In genomic region chr12:66751432-66752113, GRCh38 we compare ENCODE assay signal across 1 cellular context.
TF ChIP-seq lines count a peak whose summit lies in the region.

No MANE protein-coding gene starts in this region.

TF ChIP-seq in HEK293, 187 proteins besides CTCF, POLR2A, EP300 and RAD21 (continued from another document and continues in another):
- TF ChIP-seq ZNF518A (tag by site-specific recombination; conservative IDR thresholded peaks at IDR 0.05; ENCODE audit: low read depth) (peak; percentile 45; the same call in 1 of the 2 replicates), GFI1B (tag by site-specific recombination; IDR thresholded peaks at IDR 0.05) (peak; percentile 46; the same call in 1 of the 2 replicates), ZNF175 (tag by site-specific recombination; IDR thresholded peaks at IDR 0.05) (no peak), ZNF335 (tag by site-specific recombination; conservative IDR thresholded peaks at IDR 0.05) (0 out of 2 replicates have a peak, but pooled peaks have one; percentile 24), ZNF629 (tag by site-specific recombination; IDR thresholded peaks at IDR 0.05) (peak; percentile 91), ZNF707 (tag by site-specific recombination; IDR thresholded peaks at IDR 0.05) (no peak), ZNF624 (tag by site-specific recombination; IDR thresholded peaks at IDR 0.05) (no peak), SP7 (tag by site-specific recombination; IDR thresholded peaks at IDR 0.05) (no peak), ZXDB (tag by site-specific recombination; IDR thresholded peaks at IDR 0.05) (peak; percentile 92), ZNF184 (tag by site-specific recombination; IDR thresholded peaks at IDR 0.05) (peak; percentile 38; the same call in 1 of the 2 replicates), SALL2 (tag by site-specific recombination; IDR thresholded peaks at IDR 0.05; ENCODE audit: borderline replicate concordance) (no peak), ZFP37 (tag by site-specific recombination; IDR thresholded peaks at IDR 0.05) (peak; percentile 67; the same call in 1 of the 2 replicates), ZNF747 (tag by site-specific recombination; IDR thresholded peaks at IDR 0.05) (no peak), ZFP3 (tag by site-specific recombination; IDR thresholded peaks at IDR 0.05; ENCODE audit: low read depth) (no peak), ZNF639 (tag by site-specific recombination; IDR thresholded peaks at IDR 0.05) (peak; percentile 90), ZNF558 (tag by site-specific recombination; IDR thresholded peaks at IDR 0.05) (0 out of 2 replicates have a peak, but pooled peaks have one; percentile 53), ZNF391 (tag by site-specific recombination; IDR thresholded peaks at IDR 0.05; ENCODE audit: borderline replicate concordance, low read depth) (no peak), ZNF580 (tag by site-specific recombination; IDR thresholded peaks at IDR 0.05) (peak; percentile 68), SP2 (tag by site-specific recombination; IDR thresholded peaks at IDR 0.05) (peak; percentile 21; the same call in 1 of the 2 replicates), ZNF223 (tag by site-specific recombination; IDR thresholded peaks at IDR 0.05) (no peak), ZNF777 (tag by site-specific recombination; IDR thresholded peaks at IDR 0.05; ENCODE audit: borderline replicate concordance) (no peak), ZNF843 (tag by site-specific recombination; IDR thresholded peaks at IDR 0.05) (peak; percentile 96), ZBTB21 (tag by site-specific recombination; IDR thresholded peaks at IDR 0.05) (no peak), ZNF16 (tag by site-specific recombination; IDR thresholded peaks at IDR 0.05; ENCODE audit: low read depth) (no peak), ZNF112 (tag by site-specific recombination; IDR thresholded peaks at IDR 0.05) (no peak), ZNF324 (tag by site-specific recombination; IDR thresholded peaks at IDR 0.05) (peak; percentile 83), ZSCAN4 (tag by site-specific recombination; IDR thresholded peaks at IDR 0.05) (peak; percentile 26; the same call in 1 of the 2 replicates), TCF7L2 (IDR thresholded peaks at IDR 0.05; ENCODE audit: borderline replicate concordance, low read depth, low read length) (peak; percentile 88), ZFP41 (tag by site-specific recombination; IDR thresholded peaks at IDR 0.05; ENCODE audit: borderline replicate concordance) (no peak), ZBTB17 (tag by site-specific recombination; IDR thresholded peaks at IDR 0.05) (peak; percentile 55), ZNF362 (tag by site-specific recombination; IDR thresholded peaks at IDR 0.05) (peak; percentile 74), ZNF621 (tag by site-specific recombination; IDR thresholded peaks at IDR 0.05) (no peak), MEIS1 (CRISPR knock-in tag; IDR thresholded peaks at IDR 0.05; ENCODE audit: borderline replicate concordance) (no peak), TRIM28 (IDR thresholded peaks at IDR 0.05; ENCODE audit: borderline replicate concordance, low read length) (peak; percentile 36; the same call in 1 of the 2 replicates), GLI2 (tag by site-specific recombination; IDR thresholded peaks at IDR 0.05; ENCODE audit: borderline replicate concordance, low read depth) (peak; percentile 91), HIC1 (tag by site-specific recombination; IDR thresholded peaks at IDR 0.05) (peak; percentile 65), ZNF768 (tag by site-specific recombination; IDR thresholded peaks at IDR 0.05) (no peak), SP3 (tag by site-specific recombination; IDR thresholded peaks at IDR 0.05) (no peak), MZF1 (tag by site-specific recombination; IDR thresholded peaks at IDR 0.05; ENCODE audit: borderline replicate concordance) (no peak), ZNF654 (tag by site-specific recombination; IDR thresholded peaks at IDR 0.05; ENCODE audit: low read depth) (0 out of 2 replicates have a peak, but pooled peaks have one; percentile 13), WT1 (tag by site-specific recombination; IDR thresholded peaks at IDR 0.05) (no peak; the same call in 1 of the 2 replicates), ZNF561 (tag by site-specific recombination; IDR thresholded peaks at IDR 0.05; ENCODE audit: borderline replicate concordance) (peak; percentile 50; the same call in 1 of the 2 replicates), KLF8 (tag by site-specific recombination; IDR thresholded peaks at IDR 0.05) (peak; percentile 77), ZNF394 (tag by site-specific recombination; IDR thresholded peaks at IDR 0.05; ENCODE audit: borderline replicate concordance) (0 out of 2 replicates have a peak, but pooled peaks have one; percentile 35), ZNF530 (tag by site-specific recombination; IDR thresholded peaks at IDR 0.05; ENCODE audit: low read depth) (no peak), ZNF473 (tag by site-specific recombination; IDR thresholded peaks at IDR 0.05) (no peak), ZNF560 (tag by site-specific recombination; IDR thresholded peaks at IDR 0.05; ENCODE audit: borderline replicate concordance) (no peak), PRDM10 (tag by site-specific recombination; IDR thresholded peaks at IDR 0.05) (no peak), ZNF830 (tag by site-specific recombination; IDR thresholded peaks at IDR 0.05; ENCODE audit: low read depth) (no peak), ZNF366 (tag by site-specific recombination; conservative IDR thresholded peaks at IDR 0.05) (peak; percentile 94), ZBTB49 (tag by site-specific recombination; IDR thresholded peaks at IDR 0.05; ENCODE audit: low read depth) (no peak)
